ENCODE assay signal across 17 cellular contexts in genomic region chr12:47891356-47891755, GRCh38. TPM values are rescaled to one million over a fixed set of nuclear protein-coding genes. Genes with fewer than 3 reads are reported as not detected.
DNase-seq lines count a peak whose midpoint lies in the region; ATAC-seq and TF ChIP-seq lines count a peak whose summit lies in the region.
"Had no signal": no experiment of that assay in that cellular context is flagged by ENCODE, and none has a peak within 500 bp of the region (broad histone marks: within the 10 kb centered on the region; RNA-seq: fewer than 3 reads in every experiment).

No MANE protein-coding gene starts in this region.

- H3K9ac ChIP-seq in mucosa of rectum (ENCODE audit: low read depth in 1 of 2, low read length in 2 of 2) = no peak overlapping the region

- no peak overlapping the region for H3K4me3 Mint-ChIP-seq in activated CD8-positive, alpha-beta T cell treated with anti-CD3 and anti-CD28 coated beads, Interleukin-2, amount 10 ng/mL, durations not matched to agents 7 days and 5 days
- no peak overlapping the region for H3K4me3 Mint-ChIP-seq in activated CD8-positive, alpha-beta T cell treated with anti-CD3 and anti-CD28 coated beads for 36 hours
- H3K4me3 Mint-ChIP-seq in CD14-positive monocyte = peak overlapping the region; percentile 50 to 84
- peak overlapping the region; percentile 69 for H3K4me3 Mint-ChIP-seq in activated T-helper 1 cell treated with anti-CD3 and anti-CD28 coated beads, Interleukin-12 subunit alpha, Interleukin-12 subunit beta, Interleukin-2, Interleukin-4 antibody, amounts not matched to agents 30 ng/mL and 10 ng/mL and 1 ng/mL, durations not matched to agents 14 hours and 24 hours and 36 hours
- H3K4me3 Mint-ChIP-seq: memory B cell had no signal

- H3K36me3 ChIP-seq in mucosa of rectum (ENCODE audit: control insufficient read depth in 2 of 2, insufficient read depth in 2 of 2, low read length in 2 of 2) = peaks cover 14 to 18% of the 10 kb centered on the region in 2 donors
- H3K36me3 ChIP-seq: cardiac muscle cell had no signal

- H3K9me3 Mint-ChIP-seq in activated CD8-positive, alpha-beta T cell treated with anti-CD3 and anti-CD28 coated beads, Interleukin-2, amount 10 ng/mL, durations not matched to agents 7 days and 5 days (ENCODE audit: insufficient read depth) = no peaks in the 10 kb centered on the region
- H3K9me3 Mint-ChIP-seq in activated CD8-positive, alpha-beta T cell treated with anti-CD3 and anti-CD28 coated beads for 36 hours = no peaks in the 10 kb centered on the region
- H3K9me3 Mint-ChIP-seq in CD14-positive monocyte = peaks cover 0 to 3% (median 0%) of the 10 kb centered on the region in 7 donors
- H3K9me3 Mint-ChIP-seq in activated T-helper 1 cell treated with anti-CD3 and anti-CD28 coated beads, Interleukin-12 subunit alpha, Interleukin-12 subunit beta, Interleukin-2, Interleukin-4 antibody, amounts not matched to agents 30 ng/mL and 10 ng/mL and 1 ng/mL, durations not matched to agents 14 hours and 24 hours and 36 hours = no peaks in the 10 kb centered on the region
- H3K9me3 Mint-ChIP-seq: memory B cell had no signal

- peaks cover 24 to 37% of the 10 kb centered on the region in 2 donors for H3K4me1 ChIP-seq in mucosa of rectum (ENCODE audit: control insufficient read depth in 2 of 2, insufficient read depth in 2 of 2, low read length in 2 of 2)

- no peak for TF ChIP-seq CTCF in activated CD8-positive, alpha-beta T cell treated with anti-CD3 and anti-CD28 coated beads for 36 hours (IDR thresholded peaks at IDR 0.05)
- no peak for TF ChIP-seq CTCF in CD14-positive monocyte (IDR thresholded peaks at IDR 0.05)

- no peak for DNase-seq in activated CD8-positive, alpha-beta T cell treated with anti-CD3 and anti-CD28 coated beads, Interleukin-2, amount 10 ng/mL, durations not matched to agents 7 days and 5 days
- DNase-seq in activated CD8-positive, alpha-beta T cell treated with anti-CD3 and anti-CD28 coated beads for 36 hours = no peak
- DNase-seq in CD14-positive monocyte (ENCODE audit: low spot score) (no peak), NCI-H345 (lab: John Stamatoyannopoulos, UW) (no peak), COR-L47 (lab: John Stamatoyannopoulos, UW) (no peak)
- peak; percentile 40 for DNase-seq in activated T-helper 1 cell treated with anti-CD3 and anti-CD28 coated beads, Interleukin-12 subunit alpha, Interleukin-12 subunit beta, Interleukin-2, Interleukin-4 antibody, amounts not matched to agents 30 ng/mL and 10 ng/mL and 1 ng/mL, durations not matched to agents 14 hours and 24 hours and 36 hours (ENCODE audit: low spot score)
- DNase-seq: ACHN, DND-41, HCEC 1CT, Kasumi-1, NCI-H1436 treated with DMSO at 0.1 percent for 48 hours, retina, SHP77 had no signal

- H3K4me1 Mint-ChIP-seq in activated CD8-positive, alpha-beta T cell treated with anti-CD3 and anti-CD28 coated beads, Interleukin-2, amount 10 ng/mL, durations not matched to agents 7 days and 5 days (ENCODE audit: low read depth) = peaks cover 88% of the 10 kb centered on the region
- peaks cover 60% of the 10 kb centered on the region for H3K4me1 Mint-ChIP-seq in activated CD8-positive, alpha-beta T cell treated with anti-CD3 and anti-CD28 coated beads for 36 hours (ENCODE audit: low read depth)
- peaks cover 50% of the 10 kb centered on the region for H3K4me1 Mint-ChIP-seq in CD14-positive monocyte
- peaks cover 95% of the 10 kb centered on the region for H3K4me1 Mint-ChIP-seq in activated T-helper 1 cell treated with anti-CD3 and anti-CD28 coated beads, Interleukin-12 subunit alpha, Interleukin-12 subunit beta, Interleukin-2, Interleukin-4 antibody, amounts not matched to agents 30 ng/mL and 10 ng/mL and 1 ng/mL, durations not matched to agents 14 hours and 24 hours and 36 hours (ENCODE audit: low read depth)

- no peak overlapping the region for H3K4me3 ChIP-seq in mucosa of rectum (ENCODE audit: low read length in 2 of 2)
- H3K4me3 ChIP-seq: cardiac muscle cell had no signal

- CTCF ChIA-PET in activated CD8-positive, alpha-beta T cell treated with anti-CD3 and anti-CD28 coated beads, Interleukin-2, amount 10 ng/mL, durations not matched to agents 7 days and 5 days (lab: Charles Lee) = interaction anchor here (0.7 to 8.6 kb wide), 9 partner anchors 7 to 174 kb away, joined by 3 to 55 read pairs (median 6); partner anchors contain the start of gene VDR
- CTCF ChIA-PET in activated CD8-positive, alpha-beta T cell treated with anti-CD3 and anti-CD28 coated beads for 36 hours (lab: Charles Lee) = interaction anchor here (0.8 to 2.0 kb wide), 6 partner anchors 11 to 298 kb away, joined by 3 to 8 read pairs (median 5); partner anchors contain the start of genes TMEM106C and VDR

- intact Hi-C loops in activated CD8-positive, alpha-beta T cell treated with anti-CD3 and anti-CD28 coated beads for 36 hours (cut with micrococcal nuclease) = no loop called here
- intact Hi-C loops in CD14-positive monocyte (cut with micrococcal nuclease) = no loop called here
- intact Hi-C loops in activated T-helper 1 cell treated with anti-CD3 and anti-CD28 coated beads, Interleukin-12 subunit alpha, Interleukin-12 subunit beta, Interleukin-2, Interleukin-4 antibody, amounts not matched to agents 30 ng/mL and 10 ng/mL and 1 ng/mL, durations not matched to agents 14 hours and 24 hours and 36 hours (cut with micrococcal nuclease) = loop anchor here (1.0 to 2.0 kb wide), 2 partner anchors 9 to 71 kb away; partner anchors contain the start of gene TMEM106C

- POLR2A ChIA-PET in activated CD8-positive, alpha-beta T cell treated with anti-CD3 and anti-CD28 coated beads, Interleukin-2, amount 10 ng/mL, durations not matched to agents 7 days and 5 days (lab: Charles Lee) = interaction anchor here (1.0 to 3.4 kb wide), 3 partner anchors 8 to 791 kb away, joined by 3 to 9 read pairs (median 3); partner anchors contain the start of genes KANSL2 and VDR
- POLR2A ChIA-PET in activated CD8-positive, alpha-beta T cell treated with anti-CD3 and anti-CD28 coated beads for 36 hours (lab: Charles Lee) = interaction anchor here (0.8 to 1.8 kb wide), 3 partner anchors 9 to 21 kb away, joined by 3 to 4 read pairs (median 3); no protein-coding TSS in a partner anchor

- peaks cover 40% of the 10 kb centered on the region for H3K36me3 Mint-ChIP-seq in activated CD8-positive, alpha-beta T cell treated with anti-CD3 and anti-CD28 coated beads, Interleukin-2, amount 10 ng/mL, durations not matched to agents 7 days and 5 days (ENCODE audit: low read depth)
- H3K36me3 Mint-ChIP-seq in activated CD8-positive, alpha-beta T cell treated with anti-CD3 and anti-CD28 coated beads for 36 hours (ENCODE audit: low read depth) = peaks cover 59% of the 10 kb centered on the region
- H3K36me3 Mint-ChIP-seq in CD14-positive monocyte = peaks cover 55 to 66% of the 10 kb centered on the region in 2 donors
- peaks cover 80% of the 10 kb centered on the region for H3K36me3 Mint-ChIP-seq in activated T-helper 1 cell treated with anti-CD3 and anti-CD28 coated beads, Interleukin-12 subunit alpha, Interleukin-12 subunit beta, Interleukin-2, Interleukin-4 antibody, amounts not matched to agents 30 ng/mL and 10 ng/mL and 1 ng/mL, durations not matched to agents 14 hours and 24 hours and 36 hours (ENCODE audit: low read depth)

- H3K27ac ChIP-seq in mucosa of rectum (ENCODE audit: low read depth in 2 of 2, low read length in 2 of 2) = peak overlapping the region; percentile 16 to 36
- H3K27ac ChIP-seq: cardiac muscle cell had no signal

- no peaks in the 10 kb centered on the region for H3K9me3 ChIP-seq in mucosa of rectum (ENCODE audit: control insufficient read depth in 2 of 2, low read length in 2 of 2)

- no peak for TF ChIP-seq POLR2A in GM18505 (IDR thresholded peaks at IDR 0.05; ENCODE audit: borderline replicate concordance, extremely low read depth, insufficient read depth, insufficient read length)

- ATAC-seq in activated CD8-positive, alpha-beta T cell treated with anti-CD3 and anti-CD28 coated beads, Interleukin-2, amount 10 ng/mL, durations not matched to agents 7 days and 5 days = no peak
- ATAC-seq in activated CD8-positive, alpha-beta T cell treated with anti-CD3 and anti-CD28 coated beads for 36 hours = no peak
- no peak for ATAC-seq in GM18505 (IDR thresholded peaks at IDR 0.05; ENCODE audit: unreplicated experiment)

- no peaks in the 10 kb centered on the region for H3K27me3 ChIP-seq in mucosa of rectum (ENCODE audit: control insufficient read depth in 2 of 2, insufficient read depth in 2 of 2, low read length in 2 of 2)

- H3K27me3 Mint-ChIP-seq in activated CD8-positive, alpha-beta T cell treated with anti-CD3 and anti-CD28 coated beads, Interleukin-2, amount 10 ng/mL, durations not matched to agents 7 days and 5 days (ENCODE audit: low read depth) = no peaks in the 10 kb centered on the region
- H3K27me3 Mint-ChIP-seq in activated CD8-positive, alpha-beta T cell treated with anti-CD3 and anti-CD28 coated beads for 36 hours = peaks cover 4% of the 10 kb centered on the region
- H3K27me3 Mint-ChIP-seq in CD14-positive monocyte (ENCODE audit: low read depth in 3 of 3) = peaks cover 1 to 4% (median 1%) of the 10 kb centered on the region in 3 donors
- no peaks in the 10 kb centered on the region for H3K27me3 Mint-ChIP-seq in activated T-helper 1 cell treated with anti-CD3 and anti-CD28 coated beads, Interleukin-12 subunit alpha, Interleukin-12 subunit beta, Interleukin-2, Interleukin-4 antibody, amounts not matched to agents 30 ng/mL and 10 ng/mL and 1 ng/mL, durations not matched to agents 14 hours and 24 hours and 36 hours (ENCODE audit: insufficient read depth)

- H3K27ac Mint-ChIP-seq in activated CD8-positive, alpha-beta T cell treated with anti-CD3 and anti-CD28 coated beads, Interleukin-2, amount 10 ng/mL, durations not matched to agents 7 days and 5 days = peak overlapping the region; percentile 39
- no peak overlapping the region for H3K27ac Mint-ChIP-seq in activated CD8-positive, alpha-beta T cell treated with anti-CD3 and anti-CD28 coated beads for 36 hours
- H3K27ac Mint-ChIP-seq in CD14-positive monocyte = peak overlapping the region; percentile 66 to 95 (median 91)
- peak overlapping the region; percentile 89 for H3K27ac Mint-ChIP-seq in activated T-helper 1 cell treated with anti-CD3 and anti-CD28 coated beads, Interleukin-12 subunit alpha, Interleukin-12 subunit beta, Interleukin-2, Interleukin-4 antibody, amounts not matched to agents 30 ng/mL and 10 ng/mL and 1 ng/mL, durations not matched to agents 14 hours and 24 hours and 36 hours
- H3K27ac Mint-ChIP-seq: memory B cell had no signal

RNA-seq across cellular contexts. Expression of gene VDR, which starts 13.4 kb away (rescaled TPM):
- total RNA-seq in activated CD8-positive, alpha-beta T cell treated with anti-CD3 and anti-CD28 coated beads, Interleukin-2, amount 10 ng/mL, durations not matched to agents 7 days and 5 days = 10 to 100 TPM; 13.2 to 14.5 TPM
- total RNA-seq in activated CD8-positive, alpha-beta T cell treated with anti-CD3 and anti-CD28 coated beads for 36 hours = 10 to 100 TPM; 84.6 to 86.4 TPM
- 10 to 100 TPM in 1 of 2 donors, 1 to 10 TPM in 1; 6.0 to 12.8 TPM for polyA plus RNA-seq in CD14-positive monocyte
- 305 and 318 TPM in 2 replicates for total RNA-seq in activated T-helper 1 cell treated with anti-CD3 and anti-CD28 coated beads, Interleukin-12 subunit alpha, Interleukin-12 subunit beta, Interleukin-2, Interleukin-4 antibody, amounts not matched to agents 30 ng/mL and 10 ng/mL and 1 ng/mL, durations not matched to agents 14 hours and 24 hours and 36 hours
- total RNA-seq: cardiac muscle cell had no signal
- polyA plus RNA-seq: cardiac muscle cell had no signal

Comparison
In these comparisons a context has a peak if more than half of its experiments do, and no peak if none do; other contexts are left out.
1. RNA of gene VDR, which starts 13.4 kb away (total RNA-seq): 305 to 318 TPM in activated T-helper 1 cell treated with anti-CD3 and anti-CD28 coated beads, Interleukin-12 subunit alpha, Interleukin-12 subunit beta, Interleukin-2, Interleukin-4 antibody, amounts not matched to agents 30 ng/mL and 10 ng/mL and 1 ng/mL, durations not matched to agents 14 hours and 24 hours and 36 hours and 84.6 to 86.4 TPM in activated CD8-positive, alpha-beta T cell treated with anti-CD3 and anti-CD28 coated beads for 36 hours; 13.2 to 14.5 TPM in activated CD8-positive, alpha-beta T cell treated with anti-CD3 and anti-CD28 coated beads, Interleukin-2, amount 10 ng/mL, durations not matched to agents 7 days and 5 days; every median in the first group is over 4 times any median in the second.
2. H3K4me3 Mint-ChIP-seq: peak in CD14-positive monocyte (2 of 2) and activated T-helper 1 cell treated with anti-CD3 and anti-CD28 coated beads, Interleukin-12 subunit alpha, Interleukin-12 subunit beta, Interleukin-2, Interleukin-4 antibody, amounts not matched to agents 30 ng/mL and 10 ng/mL and 1 ng/mL, durations not matched to agents 14 hours and 24 hours and 36 hours (single experiment); none in activated CD8-positive, alpha-beta T cell treated with anti-CD3 and anti-CD28 coated beads, Interleukin-2, amount 10 ng/mL, durations not matched to agents 7 days and 5 days (single experiment) and activated CD8-positive, alpha-beta T cell treated with anti-CD3 and anti-CD28 coated beads for 36 hours (single experiment).